In the genomic region with DNA sequence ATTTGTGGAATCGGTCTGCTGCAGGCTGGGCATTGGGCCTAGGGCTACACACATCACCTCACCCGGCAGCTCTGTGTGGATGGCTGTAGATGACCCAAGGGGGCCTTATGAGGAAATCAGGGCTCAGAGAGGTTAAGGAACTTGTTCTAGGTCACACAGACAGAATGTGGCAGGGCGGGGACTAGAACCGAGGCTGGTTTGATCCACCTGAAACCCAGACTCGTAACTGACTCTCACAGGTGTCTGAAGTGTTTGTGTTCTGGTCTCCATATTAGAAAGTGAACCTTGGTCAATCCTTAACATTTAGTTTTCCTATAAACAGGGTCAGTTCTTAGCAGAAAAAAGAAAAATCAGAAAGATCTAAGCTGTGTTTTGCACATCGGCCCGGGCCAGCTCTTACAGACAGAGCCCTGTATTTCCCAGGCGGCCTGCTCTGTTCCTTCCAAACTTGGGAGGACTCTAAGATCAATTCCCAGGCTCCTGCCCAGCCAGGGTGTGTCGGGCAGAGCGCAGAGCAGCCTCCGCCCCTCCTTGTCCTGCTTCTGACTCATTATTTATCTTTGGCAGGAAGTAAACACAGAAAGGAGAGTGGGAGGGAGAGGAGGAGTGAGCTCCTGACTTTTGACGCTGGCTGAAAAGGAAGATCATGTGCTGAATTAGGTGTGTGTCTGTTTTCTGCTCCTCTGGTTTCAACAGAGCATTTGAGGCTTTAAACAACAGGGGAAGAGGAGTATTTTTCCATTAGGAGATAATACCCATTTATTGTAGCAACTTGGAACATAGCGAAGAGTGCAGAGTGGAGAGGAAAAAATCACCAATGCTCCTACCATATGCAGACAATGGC, we compare ENCODE assay signal across 1 cellular context.
TF ChIP-seq lines count a peak whose summit lies in the region.

No MANE protein-coding gene starts in this region.

TF ChIP-seq in HCT116, 20 proteins besides CTCF, POLR2A, EP300 and RAD21 (continued from another document):
- TF ChIP-seq, protein P1, sequence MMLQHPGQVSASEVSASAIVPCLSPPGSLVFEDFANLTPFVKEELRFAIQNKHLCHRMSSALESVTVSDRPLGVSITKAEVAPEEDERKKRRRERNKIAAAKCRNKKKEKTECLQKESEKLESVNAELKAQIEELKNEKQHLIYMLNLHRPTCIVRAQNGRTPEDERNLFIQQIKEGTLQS (IDR thresholded peaks at IDR 0.05): no peak
- TF ChIP-seq SIN3A (IDR thresholded peaks at IDR 0.05; ENCODE audit: low read depth) (peak; percentile 72), SP1 (IDR thresholded peaks at IDR 0.05; ENCODE audit: low read depth) (peak; percentile 97), POLR2AphosphoS5 (IDR thresholded peaks at IDR 0.05; ENCODE audit: low read depth, low read length) (peak; percentile 76), ZFX (IDR thresholded peaks at IDR 0.05) (0 out of 2 replicates have a peak, but pooled peaks have one; percentile 23), JUND (IDR thresholded peaks at IDR 0.05) (peak; percentile 97)
- TF ChIP-seq, protein P2, sequence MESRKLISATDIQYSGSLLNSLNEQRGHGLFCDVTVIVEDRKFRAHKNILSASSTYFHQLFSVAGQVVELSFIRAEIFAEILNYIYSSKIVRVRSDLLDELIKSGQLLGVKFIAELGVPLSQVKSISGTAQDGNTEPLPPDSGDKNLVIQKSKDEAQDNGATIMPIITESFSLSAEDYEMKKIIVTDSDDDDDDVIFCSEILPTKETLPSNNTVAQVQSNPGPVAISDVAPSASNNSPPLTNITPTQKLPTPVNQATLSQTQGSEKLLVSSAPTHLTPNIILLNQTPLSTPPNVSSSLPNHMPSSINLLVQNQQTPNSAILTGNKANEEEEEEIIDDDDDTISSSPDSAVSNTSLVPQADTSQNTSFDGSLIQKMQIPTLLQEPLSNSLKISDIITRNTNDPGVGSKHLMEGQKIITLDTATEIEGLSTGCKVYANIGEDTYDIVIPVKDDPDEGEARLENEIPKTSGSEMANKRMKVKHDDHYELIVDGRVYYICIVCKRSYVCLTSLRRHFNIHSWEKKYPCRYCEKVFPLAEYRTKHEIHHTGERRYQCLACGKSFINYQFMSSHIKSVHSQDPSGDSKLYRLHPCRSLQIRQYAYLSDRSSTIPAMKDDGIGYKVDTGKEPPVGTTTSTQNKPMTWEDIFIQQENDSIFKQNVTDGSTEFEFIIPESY (IDR thresholded peaks at IDR 0.05; ENCODE audit: extremely low read depth, insufficient replicate concordance, low read length): peak; percentile 73
